ENCODE assay signal across 8 cellular contexts in the genomic region with DNA sequence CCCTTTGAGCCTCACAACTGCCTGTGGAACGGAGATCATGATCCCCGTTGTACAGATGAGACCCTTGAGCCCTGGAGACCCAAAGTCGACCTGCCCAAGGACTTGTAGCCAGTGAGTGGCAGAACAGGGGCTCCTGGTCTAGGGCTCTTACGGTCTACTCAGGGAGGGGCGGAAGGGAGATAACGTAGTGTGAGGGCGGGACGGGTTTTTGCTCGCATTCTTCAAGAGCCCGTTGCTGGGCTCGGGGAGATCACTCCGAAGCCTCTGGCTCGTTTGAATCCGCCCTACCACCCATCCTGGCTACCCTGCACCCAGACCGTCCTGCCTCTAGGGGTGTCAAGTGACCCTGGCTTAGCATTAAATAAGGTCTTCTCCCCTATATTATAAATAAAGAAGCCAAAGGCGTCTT. TPM values are rescaled to one million over a fixed set of nuclear protein-coding genes. Genes with fewer than 3 reads are reported as not detected.
DNase-seq lines count a peak whose midpoint lies in the region; ATAC-seq and TF ChIP-seq lines count a peak whose summit lies in the region.

No MANE protein-coding gene starts in this region.

- POLR2A ChIA-PET in HEK293 (lab: Yijun Ruan, JAX) = interaction anchor here (0.6 to 2.3 kb wide), 4 partner anchors 11 to 70 kb away, joined by 3 to 10 read pairs (median 4); a partner anchor contains a TSS
- POLR2A ChIA-PET in activated CD4-positive, alpha-beta memory T cell treated with anti-CD3 and anti-CD28 coated beads, Interleukin-2, amount 10 ng/mL, durations not matched to agents 7 days and 5 days (lab: Charles Lee) = interaction anchor here (1.8 to 3.9 kb wide), 2 partner anchors 14 to 70 kb away, joined by 14 to 41 read pairs; a partner anchor contains a TSS

- H3K27ac ChIP-seq in HEK293 (ENCODE audit: extremely low read depth, low read depth, low read length) (no peak overlapping the region), temporal lobe (ENCODE audit: low read depth, low read length) (peak overlapping the region; percentile 91)

- peak; percentile 38 for ATAC-seq in esophagus mucosa

- H3K4me1 ChIP-seq in HEK293 (ENCODE audit: control insufficient read depth, insufficient read depth, low read length) = no peaks in the 10 kb centered on the region

- CTCF ChIA-PET in HEK293 (lab: Yijun Ruan, JAX) = no interaction called here
- CTCF ChIA-PET in activated CD4-positive, alpha-beta memory T cell treated with anti-CD3 and anti-CD28 coated beads, Interleukin-2, amount 10 ng/mL, durations not matched to agents 7 days and 5 days (lab: Charles Lee) = interaction anchor here (0.7 kb wide), 1 partner anchor 76 kb away, joined by 3 read pairs; no protein-coding TSS in a partner anchor

- peak overlapping the region; percentile 79 for H3K4me3 Mint-ChIP-seq in activated CD4-positive, alpha-beta memory T cell treated with anti-CD3 and anti-CD28 coated beads, Interleukin-2, amount 10 ng/mL, durations not matched to agents 7 days and 5 days

- peak overlapping the region; percentile 96 for H3K4me3 ChIP-seq in HEK293 (ENCODE audit: low read depth, low read length)
- H3K4me3 ChIP-seq in NB4 (ENCODE audit: low read depth, low read length) = peak overlapping the region; percentile 79

- peak overlapping the region; percentile 68 for H3K27ac Mint-ChIP-seq in activated CD4-positive, alpha-beta memory T cell treated with anti-CD3 and anti-CD28 coated beads, Interleukin-2, amount 10 ng/mL, durations not matched to agents 7 days and 5 days

- H3K9me3 ChIP-seq in HEK293 (ENCODE audit: control insufficient read depth, insufficient read depth, low read depth, low read length) = no peaks in the 10 kb centered on the region

- no peak for TF ChIP-seq POLR2A in NB4 (IDR thresholded peaks at IDR 0.05; ENCODE audit: extremely low read depth, insufficient read length)

- TF ChIP-seq CTCF in HEK293 (tag by site-specific recombination; IDR thresholded peaks at IDR 0.05) (no peak), NB4 (IDR thresholded peaks at IDR 0.05; ENCODE audit: low read depth, low read length) (no peak)

- DNase-seq in DMS 273 (lab: John Stamatoyannopoulos, UW; ENCODE audit: unreplicated experiment) (peak; percentile 66), DMS 273 treated with DMSO at 0.1 percent for 48 hours (lab: John Stamatoyannopoulos, UW) (no peak), NB4 (ENCODE audit: low read depth) (peak; percentile 75), myocyte (ENCODE audit: low read depth) (peak; percentile 45)
- DNase-seq in activated CD4-positive, alpha-beta memory T cell treated with anti-CD3 and anti-CD28 coated beads, Interleukin-2, amount 10 ng/mL, durations not matched to agents 7 days and 5 days = peak; percentile 65

- H3K4me1 Mint-ChIP-seq in activated CD4-positive, alpha-beta memory T cell treated with anti-CD3 and anti-CD28 coated beads, Interleukin-2, amount 10 ng/mL, durations not matched to agents 7 days and 5 days = peaks cover 51% of the 10 kb centered on the region

- H3K36me3 ChIP-seq in HEK293 (ENCODE audit: control insufficient read depth in 2 of 2, insufficient read depth in 1 of 2, low read length in 2 of 2) = no peaks in the 10 kb centered on the region

- peaks cover 3% of the 10 kb centered on the region for H3K36me3 Mint-ChIP-seq in activated CD4-positive, alpha-beta memory T cell treated with anti-CD3 and anti-CD28 coated beads, Interleukin-2, amount 10 ng/mL, durations not matched to agents 7 days and 5 days (ENCODE audit: low read depth)

- no peaks in the 10 kb centered on the region for H3K9me3 Mint-ChIP-seq in activated CD4-positive, alpha-beta memory T cell treated with anti-CD3 and anti-CD28 coated beads, Interleukin-2, amount 10 ng/mL, durations not matched to agents 7 days and 5 days

- H3K27me3 Mint-ChIP-seq in activated CD4-positive, alpha-beta memory T cell treated with anti-CD3 and anti-CD28 coated beads, Interleukin-2, amount 10 ng/mL, durations not matched to agents 7 days and 5 days = peaks cover 11% of the 10 kb centered on the region

TF ChIP-seq in HEK293, 187 proteins besides CTCF, POLR2A, EP300 and RAD21 (continues in another document):
- TF ChIP-seq SP2 (tag by site-specific recombination; IDR thresholded peaks at IDR 0.05) (peak; percentile 27; the same call in 1 of the 2 replicates), ZNF341 (tag by site-specific recombination; IDR thresholded peaks at IDR 0.05; ENCODE audit: low read depth) (peak; percentile 33; the same call in 1 of the 2 replicates), EGR2 (tag by site-specific recombination; IDR thresholded peaks at IDR 0.05; ENCODE audit: low read depth) (no peak), SP3 (tag by site-specific recombination; IDR thresholded peaks at IDR 0.05) (no peak), ZNF664 (tag by site-specific recombination; IDR thresholded peaks at IDR 0.05) (no peak), ZBTB20 (tag by site-specific recombination; IDR thresholded peaks at IDR 0.05) (peak; percentile 26; the same call in 1 of the 2 replicates)
- TF ChIP-seq, protein P1, sequence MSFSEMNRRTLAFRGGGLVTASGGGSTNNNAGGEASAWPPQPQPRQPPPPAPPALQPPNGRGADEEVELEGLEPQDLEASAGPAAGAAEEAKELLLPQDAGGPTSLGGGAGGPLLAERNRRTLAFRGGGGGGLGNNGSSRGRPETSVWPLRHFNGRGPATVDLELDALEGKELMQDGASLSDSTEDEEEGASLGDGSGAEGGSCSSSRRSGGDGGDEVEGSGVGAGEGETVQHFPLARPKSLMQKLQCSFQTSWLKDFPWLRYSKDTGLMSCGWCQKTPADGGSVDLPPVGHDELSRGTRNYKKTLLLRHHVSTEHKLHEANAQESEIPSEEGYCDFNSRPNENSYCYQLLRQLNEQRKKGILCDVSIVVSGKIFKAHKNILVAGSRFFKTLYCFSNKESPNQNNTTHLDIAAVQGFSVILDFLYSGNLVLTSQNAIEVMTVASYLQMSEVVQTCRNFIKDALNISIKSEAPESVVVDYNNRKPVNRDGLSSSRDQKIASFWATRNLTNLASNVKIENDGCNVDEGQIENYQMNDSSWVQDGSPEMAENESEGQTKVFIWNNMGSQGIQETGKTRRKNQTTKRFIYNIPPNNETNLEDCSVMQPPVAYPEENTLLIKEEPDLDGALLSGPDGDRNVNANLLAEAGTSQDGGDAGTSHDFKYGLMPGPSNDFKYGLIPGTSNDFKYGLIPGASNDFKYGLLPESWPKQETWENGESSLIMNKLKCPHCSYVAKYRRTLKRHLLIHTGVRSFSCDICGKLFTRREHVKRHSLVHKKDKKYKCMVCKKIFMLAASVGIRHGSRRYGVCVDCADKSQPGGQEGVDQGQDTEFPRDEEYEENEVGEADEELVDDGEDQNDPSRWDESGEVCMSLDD (tag by site-specific recombination; IDR thresholded peaks at IDR 0.05) = no peak
- TF ChIP-seq, protein P2, sequence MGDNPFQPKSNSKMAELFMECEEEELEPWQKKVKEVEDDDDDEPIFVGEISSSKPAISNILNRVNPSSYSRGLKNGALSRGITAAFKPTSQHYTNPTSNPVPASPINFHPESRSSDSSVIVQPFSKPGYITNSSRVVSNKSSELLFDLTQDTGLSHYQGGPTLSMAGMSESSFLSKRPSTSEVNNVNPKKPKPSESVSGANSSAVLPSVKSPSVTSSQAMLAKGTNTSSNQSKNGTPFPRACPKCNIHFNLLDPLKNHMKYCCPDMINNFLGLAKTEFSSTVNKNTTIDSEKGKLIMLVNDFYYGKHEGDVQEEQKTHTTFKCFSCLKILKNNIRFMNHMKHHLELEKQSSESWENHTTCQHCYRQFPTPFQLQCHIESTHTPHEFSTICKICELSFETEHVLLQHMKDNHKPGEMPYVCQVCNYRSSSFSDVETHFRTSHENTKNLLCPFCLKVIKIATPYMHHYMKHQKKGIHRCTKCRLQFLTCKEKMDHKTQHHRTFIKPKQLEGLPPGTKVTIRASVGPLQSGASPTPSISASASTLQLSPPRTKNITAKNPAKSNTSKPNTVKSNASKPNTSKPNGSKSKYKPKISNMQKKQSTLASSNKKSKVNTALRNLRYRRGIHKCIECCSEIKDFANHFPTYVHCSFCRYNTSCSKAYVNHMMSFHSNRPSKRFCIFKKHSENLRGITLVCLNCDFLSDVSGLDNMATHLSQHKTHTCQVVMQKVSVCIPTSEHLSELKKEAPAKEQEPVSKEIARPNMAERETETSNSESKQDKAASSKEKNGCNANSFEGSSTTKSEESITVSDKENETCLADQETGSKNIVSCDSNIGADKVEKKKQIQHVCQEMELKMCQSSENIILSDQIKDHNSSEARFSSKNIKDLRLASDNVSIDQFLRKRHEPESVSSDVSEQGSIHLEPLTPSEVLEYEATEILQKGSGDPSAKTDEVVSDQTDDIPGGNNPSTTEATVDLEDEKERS (tag by site-specific recombination; IDR thresholded peaks at IDR 0.05) = no peak

RNA-seq across cellular contexts. Expression of a gene that starts 0.6 kb away (rescaled TPM):
- total RNA-seq in activated CD4-positive, alpha-beta memory T cell treated with anti-CD3 and anti-CD28 coated beads, Interleukin-2, amount 10 ng/mL, durations not matched to agents 7 days and 5 days = 10 to 100 TPM; 18.4 to 22.7 TPM
- total RNA-seq in esophagus mucosa (6.6 TPM), myocyte (13.5 and 20.0 TPM in 2 replicates), temporal lobe (33.9 TPM)
- polyA plus RNA-seq in myocyte (2012) = 13.2 TPM

RNA-seq across cellular contexts. Expression of a gene that starts 37.5 kb away (rescaled TPM):
- total RNA-seq in activated CD4-positive, alpha-beta memory T cell treated with anti-CD3 and anti-CD28 coated beads, Interleukin-2, amount 10 ng/mL, durations not matched to agents 7 days and 5 days = under 1 TPM; 0.48 to 0.50 TPM
- total RNA-seq in esophagus mucosa (1.1 TPM), myocyte (10.1 and 10.2 TPM in 2 replicates), temporal lobe (75.0 TPM)
- 6.3 TPM for polyA plus RNA-seq in myocyte (2012)

RNA-seq across cellular contexts. Expression of a gene that starts 43.0 kb away (rescaled TPM):
- 10 to 100 TPM; 15.0 to 17.5 TPM for total RNA-seq in activated CD4-positive, alpha-beta memory T cell treated with anti-CD3 and anti-CD28 coated beads, Interleukin-2, amount 10 ng/mL, durations not matched to agents 7 days and 5 days
- total RNA-seq in esophagus mucosa = 22.8 TPM
- total RNA-seq in myocyte = 6.4 and 6.9 TPM in 2 replicates
- 16.9 TPM for polyA plus RNA-seq in myocyte (2012)
- 5.9 TPM for total RNA-seq in temporal lobe

RNA-seq across cellular contexts. Expression of a gene that starts 59.2 kb away (rescaled TPM):
- 1 to 10 TPM; 1.5 to 2.3 TPM for total RNA-seq in activated CD4-positive, alpha-beta memory T cell treated with anti-CD3 and anti-CD28 coated beads, Interleukin-2, amount 10 ng/mL, durations not matched to agents 7 days and 5 days
- total RNA-seq in esophagus mucosa (0.56 TPM), myocyte (0.29 and 0.42 TPM in 2 replicates), temporal lobe (0.25 TPM)
- 0.21 TPM for polyA plus RNA-seq in myocyte (2012)
